In genomic region chr1:247209306-247209900, GRCh38 we compare ENCODE assay signal across 8 cellular contexts. TPM values are rescaled to one million over a fixed set of nuclear protein-coding genes. Genes with fewer than 3 reads are reported as not detected.
DNase-seq lines count a peak whose midpoint lies in the region; ATAC-seq and TF ChIP-seq lines count a peak whose summit lies in the region.

No MANE protein-coding gene starts in this region.

- TF ChIP-seq CTCF in GM12865 (IDR thresholded peaks at IDR 0.05; ENCODE audit: insufficient read depth, low read depth, low read length, missing control alignments) = no peak

- DNase-seq in GM12865 (ENCODE audit: low read depth) (no peak), SJSA1 (ENCODE audit: low read depth in 1 of 2, low spot score in 2 of 2) (no peak), fibroblast of peridontal ligament (ENCODE audit: extremely low read depth) (peak; percentile 1), skeletal muscle cell (ENCODE audit: low read depth) (no peak), GM03348 (ENCODE audit: low spot score) (no peak), GOT3 (lab: John Stamatoyannopoulos, UW) (no peak)
- no peak for DNase-seq in stimulated activated naive CD4-positive, alpha-beta T cell (lab: John Stamatoyannopoulos, UW)

- no peaks in the 10 kb centered on the region for H3K27me3 ChIP-seq in SJSA1 (replicated peaks)

- H3K9me3 ChIP-seq in SJSA1 (replicated peaks) = no peaks in the 10 kb centered on the region; the same call in 1 of the 2 replicates

- no peak overlapping the region for H3K27ac ChIP-seq in SJSA1

- no peak for ATAC-seq in GM19455 (IDR thresholded peaks at IDR 0.05; ENCODE audit: unreplicated experiment)

- H3K36me3 ChIP-seq in SJSA1 = peaks cover 40% of the 10 kb centered on the region

- peak overlapping the region; percentile 98 for H3K4me3 ChIP-seq in GM12865 (ENCODE audit: low read depth, low read length)
- peak overlapping the region; percentile 89 for H3K4me3 ChIP-seq in SJSA1
- peak overlapping the region; percentile 90 for H3K4me3 ChIP-seq in skeletal muscle cell (ENCODE audit: low read depth, low read length)

- H3K4me1 ChIP-seq in SJSA1 (replicated peaks) = peaks cover 11% of the 10 kb centered on the region

RNA-seq across cellular contexts. Expression of gene ZNF124, which starts 37.6 kb away (rescaled TPM):
- total RNA-seq in SJSA1 (2014; rRNA removed; shearing (Covaris generic)) = 17.7 and 28.5 TPM in 2 replicates

RNA-seq across cellular contexts. Expression of gene VN1R5, which starts 46.5 kb away (rescaled TPM):
- not detected in 2 replicates for total RNA-seq in SJSA1 (2014; rRNA removed; shearing (Covaris generic))
